In the genomic region with DNA sequence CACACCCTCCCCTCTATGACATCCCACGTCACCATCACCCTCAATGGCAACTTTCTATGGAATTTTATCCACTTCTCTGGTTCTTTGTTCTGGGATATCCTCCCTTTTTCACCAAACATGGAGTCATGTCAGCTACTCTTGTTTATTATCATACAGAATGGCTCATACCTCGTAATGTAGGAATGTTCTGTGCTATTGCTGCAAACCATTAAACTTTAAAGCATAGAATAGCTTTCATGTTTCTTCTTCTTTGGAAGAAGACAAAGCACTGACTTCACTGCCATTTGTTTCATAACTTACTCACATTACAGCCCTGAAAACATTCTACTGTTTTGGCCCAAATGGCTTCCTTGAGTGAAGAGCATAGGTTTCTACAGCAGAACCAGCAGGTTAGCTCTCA, we compare ENCODE assay signal across 1 cellular context.
TF ChIP-seq lines count a peak whose summit lies in the region.

No MANE protein-coding gene starts in this region.

TF ChIP-seq in endothelial cell of umbilical vein, 7 proteins besides CTCF, POLR2A, EP300 and RAD21 (continued from another document):
- TF ChIP-seq, protein P1, sequence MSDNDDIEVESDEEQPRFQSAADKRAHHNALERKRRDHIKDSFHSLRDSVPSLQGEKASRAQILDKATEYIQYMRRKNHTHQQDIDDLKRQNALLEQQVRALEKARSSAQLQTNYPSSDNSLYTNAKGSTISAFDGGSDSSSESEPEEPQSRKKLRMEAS (IDR thresholded peaks at IDR 0.05; ENCODE audit: insufficient read depth, insufficient read length), result no peak
- TF ChIP-seq GATA2 (IDR thresholded peaks at IDR 0.05; ENCODE audit: insufficient read depth, insufficient read length, low read depth, low read length), result no peak
- no peak for TF ChIP-seq FOS (IDR thresholded peaks at IDR 0.05; ENCODE audit: borderline replicate concordance, insufficient read depth, low read length)
- TF ChIP-seq EZH2 (IDR thresholded peaks at IDR 0.05; ENCODE audit: borderline replicate concordance, low read depth, low read length, severe bottlenecking), result no peak
